In the genomic region with DNA sequence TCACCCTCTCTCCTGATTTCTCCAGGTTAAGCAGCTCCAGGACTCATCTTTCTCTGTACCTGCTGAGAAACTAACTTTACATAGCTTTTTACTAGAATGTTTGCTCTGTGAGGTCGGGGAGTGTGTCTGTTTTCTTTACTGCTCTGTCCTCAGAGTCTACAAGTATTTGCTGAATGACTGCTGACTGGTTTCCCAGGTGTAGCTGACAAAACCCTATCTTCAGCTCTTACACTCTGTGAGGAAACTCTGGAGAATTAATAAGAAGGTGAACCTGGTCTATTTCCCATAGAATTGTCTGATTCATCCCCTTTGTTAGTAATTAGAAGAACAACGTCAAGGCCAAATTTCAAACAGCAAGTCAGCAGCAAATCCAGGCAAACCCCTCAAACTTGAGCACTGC, we compare ENCODE assay signal across 16 cellular contexts.
DNase-seq lines count a peak whose midpoint lies in the region; ATAC-seq and TF ChIP-seq lines count a peak whose summit lies in the region.
"Had no signal": no experiment of that assay in that cellular context is flagged by ENCODE, and none has a peak within 500 bp of the region (broad histone marks: within the 10 kb centered on the region; RNA-seq: fewer than 3 reads in every experiment).

No MANE protein-coding gene starts in this region.

- H2BK15ac ChIP-seq in IMR-90 (ENCODE audit: low read depth, low read length) (no peak overlapping the region), mesenchymal stem cell (ENCODE audit: low read depth, poor library complexity, severe bottlenecking) (no peak overlapping the region)

- no peaks in the 10 kb centered on the region; the same call in 1 of the 2 replicates for H3K9me3 ChIP-seq in IMR-90 (ENCODE audit: control insufficient read depth, insufficient read depth, low read length)
- H3K9me3 ChIP-seq in breast epithelium: no peaks in the 10 kb centered on the region
- peaks cover 4% of the 10 kb centered on the region for H3K9me3 ChIP-seq in mesenchymal stem cell (ENCODE audit: control insufficient read depth, low read length)
- peaks cover 1% of the 10 kb centered on the region for H3K9me3 ChIP-seq in thymus (ENCODE audit: control insufficient read depth)

- H4K91ac ChIP-seq in IMR-90 (ENCODE audit: insufficient read depth, low read depth, low read length): no peak overlapping the region
- no peak overlapping the region for H4K91ac ChIP-seq in mesenchymal stem cell (ENCODE audit: low read length)

- no peak overlapping the region for H3K56ac ChIP-seq in IMR-90 (ENCODE audit: extremely low read depth, insufficient read depth, low read length)

- H4K8ac ChIP-seq in IMR-90 (ENCODE audit: low read depth in 2 of 2, low read length in 2 of 2) (no peak overlapping the region), mesenchymal stem cell (ENCODE audit: low read length) (no peak overlapping the region)

- H2BK20ac ChIP-seq in IMR-90 (ENCODE audit: low read depth, low read length): no peak overlapping the region

- no peak overlapping the region for H3K9ac ChIP-seq in IMR-90 (ENCODE audit: low read depth, low read length)
- no peak overlapping the region for H3K9ac ChIP-seq in mesenchymal stem cell (ENCODE audit: low read length)

- no peak overlapping the region for H2AFZ ChIP-seq in IMR-90 (replicated peaks; ENCODE audit: low read length, poor library complexity)
- H2AFZ ChIP-seq in mesenchymal stem cell (ENCODE audit: low read depth, low read length): no peak overlapping the region

- H3K23ac ChIP-seq in IMR-90 (ENCODE audit: low read depth, low read length) (no peak overlapping the region), mesenchymal stem cell (ENCODE audit: low read length in 2 of 2) (no peak overlapping the region)

- H2BK120ac ChIP-seq in IMR-90 (ENCODE audit: low read depth, low read length): no peak overlapping the region
- H2BK120ac ChIP-seq in mesenchymal stem cell (ENCODE audit: low read depth, low read length): peak overlapping the region; percentile 30

- DNase-seq in IMR-90 (no peak), breast epithelium (ENCODE audit: low spot score in 2 of 2) (no peak), mesenchymal stem cell (no peak), T1000 (lab: John Stamatoyannopoulos, UW) (no peak), dedifferentiated amniotic fluid mesenchymal stem cell (ENCODE audit: extremely low spot score) (no peak), iPS-NIHi7 (ENCODE audit: extremely low spot score) (no peak)
- DNase-seq: activated CD4-positive, alpha-beta T cell treated with anti-CD3 and anti-CD28 coated beads for 1 hour; activated gamma-delta T cell; foreskin melanocyte; naive thymus-derived CD4-positive, alpha-beta T cell; NCI-H1436 treated with DMSO at 0.1 percent for 48 hours; NCI-H345; SHP77; stimulated activated naive CD4-positive, alpha-beta T cell treated with Interleukin-2 at 50 U/mL for 16 hours had no signal

- H3K18ac ChIP-seq in IMR-90 (ENCODE audit: low read depth, low read length) (peak overlapping the region; percentile 18; the same call in 1 of the 2 replicates), mesenchymal stem cell (ENCODE audit: low read depth in 1 of 2, low read length in 2 of 2) (peak overlapping the region; percentile 13 to 46)

- peak overlapping the region; percentile 59 to 67 for H2BK12ac ChIP-seq in mesenchymal stem cell (ENCODE audit: low read length in 2 of 2)

- H3K14ac ChIP-seq in IMR-90 (replicated peaks; ENCODE audit: low read depth, low read length) (no peak overlapping the region), mesenchymal stem cell (ENCODE audit: low read length in 2 of 2) (no peak overlapping the region)

- H3K79me1 ChIP-seq in IMR-90 (ENCODE audit: low read depth in 1 of 2, low read length in 2 of 2) (no peaks in the 10 kb centered on the region), mesenchymal stem cell (replicated peaks; ENCODE audit: low read length, poor library complexity, severe bottlenecking) (no peaks in the 10 kb centered on the region)

- H3K4me3 ChIP-seq in IMR-90 (ENCODE audit: insufficient read depth, low read depth, low read length) (no peak overlapping the region), breast epithelium (no peak overlapping the region), mesenchymal stem cell (ENCODE audit: insufficient read depth in 1 of 2, low read depth in 1 of 2, low read length in 2 of 2) (no peak overlapping the region), thymus (ENCODE audit: low read length) (no peak overlapping the region)
- H3K4me3 ChIP-seq: lung had no signal

- POLR2A ChIA-PET in IMR-90 (lab: Charles Lee; ENCODE audit: unreplicated experiment): no interaction called here

- TF ChIP-seq CTCF in IMR-90 (conservative IDR thresholded peaks at IDR 0.05; ENCODE audit: low read depth, low read length) (no peak), breast epithelium (IDR thresholded peaks at IDR 0.05) (no peak)

- H3K9me1 ChIP-seq in IMR-90 (ENCODE audit: insufficient read depth, low read length): no peaks in the 10 kb centered on the region

- dilution Hi-C loops in IMR-90 (cut with HindIII; ENCODE audit: low sequenced_read_pairs, unreplicated experiment): no loop called here

- H3K27ac ChIP-seq in IMR-90 (ENCODE audit: insufficient read depth, low read length): no peak overlapping the region
- H3K27ac ChIP-seq in breast epithelium: peak overlapping the region; percentile 90
- no peak overlapping the region for H3K27ac ChIP-seq in mesenchymal stem cell (ENCODE audit: low read length, poor library complexity, severe bottlenecking)
- peak overlapping the region; percentile 25 for H3K27ac ChIP-seq in thymus (ENCODE audit: low read depth)

- in situ Hi-C loops in IMR-90 (cut with MboI; ENCODE audit: low sequenced_read_pairs): no loop called here

- H2AK5ac ChIP-seq in IMR-90 (ENCODE audit: low read depth, low read length) (no peak overlapping the region; the same call in 1 of the 2 replicates), mesenchymal stem cell (ENCODE audit: low read length, severe bottlenecking) (no peak overlapping the region)

- H3K4ac ChIP-seq in IMR-90 (ENCODE audit: low read depth, low read length) (no peak overlapping the region), mesenchymal stem cell (ENCODE audit: low read depth in 1 of 2, low read length in 2 of 2) (peak overlapping the region in 1 of 2 experiments; percentile 3)

- no peak overlapping the region for H2BK5ac ChIP-seq in IMR-90 (ENCODE audit: low read depth, low read length, poor library complexity, severe bottlenecking)
- no peak overlapping the region for H2BK5ac ChIP-seq in mesenchymal stem cell (ENCODE audit: low read depth, low read length, poor library complexity, severe bottlenecking)

- no TSS peak for BruUV-seq in IMR-90 (replicated peaks; lab: Mats Ljungman, UMichigan)

- H2AK9ac ChIP-seq in IMR-90 (replicated peaks; ENCODE audit: low read depth, low read length, poor library complexity): no peak overlapping the region

- ATAC-seq in IMR-90 (ENCODE audit: low read depth): no peak
- ATAC-seq: naive thymus-derived CD4-positive, alpha-beta T cell had no signal

- WGBS in IMR-90 (ENCODE audit: extremely low coverage in 2 of 2, insufficient read length in 1 of 2), 2 experiments: no CpG with 5 or more reads among the region's 2 CpGs
- 82% methylated on average over 2 of the region's 2 CpGs for WGBS in mesenchymal stem cell
- 92% methylated on average over 2 of the region's 2 CpGs for WGBS in thymus

- H3K36me3 ChIP-seq in IMR-90 (ENCODE audit: control insufficient read depth, insufficient read depth, low read length) (no peaks in the 10 kb centered on the region), breast epithelium (no peaks in the 10 kb centered on the region), mesenchymal stem cell (ENCODE audit: control insufficient read depth in 1 of 2, insufficient read depth in 2 of 2, low read depth in 1 of 2, low read length in 2 of 2) (no peaks in the 10 kb centered on the region), thymus (ENCODE audit: control insufficient read depth, insufficient read depth) (no peaks in the 10 kb centered on the region)

- H3K27me3 ChIP-seq in IMR-90 (ENCODE audit: control insufficient read depth, insufficient read depth, low read length) (no peaks in the 10 kb centered on the region), breast epithelium (no peaks in the 10 kb centered on the region), mesenchymal stem cell (ENCODE audit: control insufficient read depth in 1 of 2, insufficient read depth in 1 of 2, low read length in 2 of 2) (no peaks in the 10 kb centered on the region), thymus (ENCODE audit: control insufficient read depth, insufficient read depth) (no peaks in the 10 kb centered on the region)

- no peak for TF ChIP-seq RAD21 in IMR-90 (IDR thresholded peaks at IDR 0.05; ENCODE audit: low read length)

- no peaks in the 10 kb centered on the region for H4K20me1 ChIP-seq in IMR-90 (ENCODE audit: insufficient read depth, low read length)

- CTCF ChIA-PET in IMR-90 (lab: Yijun Ruan, JAX): no interaction called here

- TF ChIP-seq POLR2A in IMR-90 (IDR thresholded peaks at IDR 0.05; ENCODE audit: low read depth, low read length): no peak
- no peak for TF ChIP-seq POLR2A in breast epithelium (IDR thresholded peaks at IDR 0.05)

- intact Hi-C loops in IMR-90 (cut with micrococcal nuclease) (no loop called here), breast epithelium (cut with DNase I; ENCODE audit: low total_unique reads) (loop anchor here (10.0 kb wide), 1 partner anchor 229 kb away; a partner anchor contains a TSS)

- no peak overlapping the region for H3K4me2 ChIP-seq in IMR-90 (ENCODE audit: low read depth, low read length)
- no peak overlapping the region for H3K4me2 ChIP-seq in mesenchymal stem cell (ENCODE audit: low read length, poor library complexity, severe bottlenecking)

- H3K4me1 ChIP-seq in IMR-90 (ENCODE audit: control insufficient read depth, insufficient read depth, low read length) (peaks cover 11% of the 10 kb centered on the region), breast epithelium (peaks cover 5 to 39% of the 10 kb centered on the region in 2 donors), mesenchymal stem cell (ENCODE audit: control insufficient read depth, insufficient read depth, low read depth, low read length) (peaks cover 9% of the 10 kb centered on the region), thymus (ENCODE audit: control insufficient read depth, insufficient read depth, low read length) (peaks cover 38% of the 10 kb centered on the region)

- no peak overlapping the region for H4K5ac ChIP-seq in IMR-90 (ENCODE audit: low read depth, low read length)

TF ChIP-seq in IMR-90, 13 proteins besides CTCF, POLR2A, EP300 and RAD21 (continues in another document):
- no peak for TF ChIP-seq FOS (IDR thresholded peaks at IDR 0.05; ENCODE audit: low read depth, low read length)
- no peak for TF ChIP-seq RCOR1 (IDR thresholded peaks at IDR 0.05; ENCODE audit: insufficient replicate concordance, low read length)
- TF ChIP-seq SMC3 (IDR thresholded peaks at IDR 0.05; ENCODE audit: low read depth, low read length): no peak
- TF ChIP-seq, protein P1, sequence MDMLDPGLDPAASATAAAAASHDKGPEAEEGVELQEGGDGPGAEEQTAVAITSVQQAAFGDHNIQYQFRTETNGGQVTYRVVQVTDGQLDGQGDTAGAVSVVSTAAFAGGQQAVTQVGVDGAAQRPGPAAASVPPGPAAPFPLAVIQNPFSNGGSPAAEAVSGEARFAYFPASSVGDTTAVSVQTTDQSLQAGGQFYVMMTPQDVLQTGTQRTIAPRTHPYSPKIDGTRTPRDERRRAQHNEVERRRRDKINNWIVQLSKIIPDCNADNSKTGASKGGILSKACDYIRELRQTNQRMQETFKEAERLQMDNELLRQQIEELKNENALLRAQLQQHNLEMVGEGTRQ (IDR thresholded peaks at IDR 0.05; ENCODE audit: low read depth, low read length): no peak

Comparison
In these comparisons a context has a peak if more than half of its experiments do, and no peak if none do; other contexts are left out.
1. H3K27ac ChIP-seq: peak in breast epithelium (2 of 2) and thymus (single experiment); none in IMR-90 (single experiment) and mesenchymal stem cell (single experiment).